32 cellular contexts compared by ENCODE assay signal in the genomic region with DNA sequence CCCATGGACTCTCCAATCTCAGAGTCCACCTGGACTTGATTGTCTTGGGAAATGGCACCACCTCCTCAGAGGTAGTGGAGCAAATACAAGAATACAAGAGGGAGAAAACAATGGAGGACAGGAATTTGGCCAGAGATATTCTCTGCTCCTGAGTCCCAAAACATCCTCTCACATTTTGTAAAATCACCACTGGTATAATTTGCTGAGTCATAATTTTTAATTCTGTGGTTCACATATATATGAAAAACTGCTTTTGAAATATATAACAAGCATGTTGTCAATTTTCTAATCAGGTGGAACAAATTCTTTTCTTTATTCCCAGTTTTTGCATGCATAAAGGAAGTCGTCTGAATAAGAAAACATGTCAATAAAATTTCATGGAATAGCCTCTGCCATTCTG.
"Had no signal": no experiment of that assay in that cellular context is flagged by ENCODE, and none has a peak within 500 bp of the region (broad histone marks: within the 10 kb centered on the region; RNA-seq: fewer than 3 reads in every experiment).

No MANE protein-coding gene starts in this region.

- H3K27ac ChIP-seq: adrenal gland, cardiac muscle cell, VCaP had no signal

- H3K27me3 ChIP-seq: adrenal gland, cardiac muscle cell had no signal

- ATAC-seq: activated CD8-positive, alpha-beta T cell treated with anti-CD3 and anti-CD28 coated beads for 36 hours; activated naive CD4-positive, alpha-beta T cell treated with anti-CD3 and anti-CD28 coated beads, Interleukin-2, amount 50 U/mL, for 72 hours; activated T-cell treated with anti-CD3 and anti-CD28 coated beads, Interleukin-2, amount 50 U/mL, for 4 hours; activated T-cell treated with anti-CD3 and anti-CD28 coated beads, Interleukin-2, amount 50 U/mL, for 72 hours; activated T-helper 17 cell treated with anti-CD3 and anti-CD28 coated beads, Interleukin-2, amount 50 U/mL, for 72 hours had no signal

- DNase-seq: activated B cell treated with CpG ODN at 0.5 μM for 24 hours; activated CD4-positive, alpha-beta memory T cell treated with anti-CD3 and anti-CD28 coated beads for 36 hours; activated CD4-positive, alpha-beta T cell treated with anti-CD3 and anti-CD28 coated beads for 4 hours; activated CD4-positive, alpha-beta T cell treated with anti-CD3 and anti-CD28 coated beads, Interleukin-2, amount 10 ng/mL, durations not matched to agents 24 days and 14 days; activated CD4-positive, alpha-beta T cell treated with anti-CD3 and anti-CD28 coated beads, Interleukin-2, amount 50 U/mL, for 1 hour; activated CD4-positive, alpha-beta T cell treated with anti-CD3 and anti-CD28 coated beads, Interleukin-2, amount 50 U/mL, for 4 hours; activated CD4-positive, CD25-positive, alpha-beta regulatory T cell treated with anti-CD3 and anti-CD28 coated beads, Interleukin-2, amount 50 U/mL, for 72 hours; activated CD8-positive, alpha-beta memory T cell treated with anti-CD3 and anti-CD28 coated beads, Interleukin-2, amount 50 U/mL, for 4 hours; activated CD8-positive, alpha-beta T cell treated with anti-CD3 and anti-CD28 coated beads for 36 hours; activated effector memory CD4-positive, alpha-beta T cell treated with anti-CD3 and anti-CD28 coated beads, Interleukin-2, amount 50 U/mL, for 16 hours; activated gamma-delta T cell treated with Interleukin-2 at 50 U/mL for 16 hours; activated naive CD4-positive, alpha-beta T cell; activated naive CD4-positive, alpha-beta T cell treated with anti-CD3 and anti-CD28 coated beads for 36 hours; activated naive CD4-positive, alpha-beta T cell treated with anti-CD3 and anti-CD28 coated beads, Interleukin-2, amount 50 U/mL, for 16 hours; activated naive CD8-positive, alpha-beta T cell treated with anti-CD3 and anti-CD28 coated beads for 36 hours; activated T-cell treated with anti-CD3 and anti-CD28 coated beads for 4 hours; activated T-cell treated with anti-CD3 and anti-CD28 coated beads, Interleukin-2, amount 50 U/mL, for 1 hour; activated T-cell treated with anti-CD3 and anti-CD28 coated beads, Interleukin-2, amount 50 U/mL, for 4 hours; activated T-cell treated with anti-CD3 and anti-CD28 coated beads, Interleukin-2, amount 50 U/mL, for 72 hours; adrenal gland; amniotic stem cell; aorta; caudate nucleus; cerebellar nuclear complex; T-helper 2 cell; T-helper 9 cell had no signal

- H3K4me1 ChIP-seq: adrenal gland had no signal

- H3K4me3 ChIP-seq: adrenal gland, cardiac muscle cell had no signal

- FAIRE-seq: bronchial epithelial cell, TTC549 had no signal

- H3K9me3 ChIP-seq: adrenal gland had no signal

- H3K36me3 ChIP-seq: adrenal gland, cardiac muscle cell had no signal
